In the genomic region with DNA sequence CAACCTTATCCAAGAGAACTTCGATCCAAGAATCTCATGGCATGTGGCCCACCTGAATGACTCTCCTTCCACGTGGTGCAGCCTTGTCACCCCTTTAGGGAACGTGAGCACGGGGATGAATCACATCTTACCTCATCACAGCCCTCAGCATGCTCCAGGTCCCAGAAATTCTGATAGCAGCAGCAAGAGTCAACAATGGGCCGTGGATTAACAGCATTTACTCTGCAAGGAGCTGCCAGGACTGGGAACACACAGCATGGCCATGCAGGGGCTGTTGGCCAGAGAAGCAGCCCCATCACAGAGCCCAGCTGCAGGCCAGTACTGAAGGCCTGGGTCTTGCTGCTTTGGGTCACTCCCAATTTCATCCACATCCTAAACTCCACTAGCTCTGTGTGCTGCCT, we compare ENCODE assay signal across 1 cellular context.
TF ChIP-seq lines count a peak whose summit lies in the region.

No MANE protein-coding gene starts in this region.

TF ChIP-seq in IMR-90, 13 proteins besides CTCF, POLR2A, EP300 and RAD21:
- TF ChIP-seq NFE2L2 (IDR thresholded peaks at IDR 0.05; ENCODE audit: low read depth, low read length), result no peak
- TF ChIP-seq MAZ (IDR thresholded peaks at IDR 0.05; ENCODE audit: borderline replicate concordance, low read depth, low read length), result no peak
- no peak for TF ChIP-seq RFX5 (IDR thresholded peaks at IDR 0.05; ENCODE audit: low read depth, low read length)
- TF ChIP-seq SMC3 (IDR thresholded peaks at IDR 0.05; ENCODE audit: low read depth, low read length), result no peak
- TF ChIP-seq, protein P1, sequence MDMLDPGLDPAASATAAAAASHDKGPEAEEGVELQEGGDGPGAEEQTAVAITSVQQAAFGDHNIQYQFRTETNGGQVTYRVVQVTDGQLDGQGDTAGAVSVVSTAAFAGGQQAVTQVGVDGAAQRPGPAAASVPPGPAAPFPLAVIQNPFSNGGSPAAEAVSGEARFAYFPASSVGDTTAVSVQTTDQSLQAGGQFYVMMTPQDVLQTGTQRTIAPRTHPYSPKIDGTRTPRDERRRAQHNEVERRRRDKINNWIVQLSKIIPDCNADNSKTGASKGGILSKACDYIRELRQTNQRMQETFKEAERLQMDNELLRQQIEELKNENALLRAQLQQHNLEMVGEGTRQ (IDR thresholded peaks at IDR 0.05; ENCODE audit: low read depth, low read length), result no peak
- TF ChIP-seq MAFK (IDR thresholded peaks at IDR 0.05; ENCODE audit: low read depth, low read length), result no peak
- no peak for TF ChIP-seq FOS (IDR thresholded peaks at IDR 0.05; ENCODE audit: low read depth, low read length)
- no peak for TF ChIP-seq CHD1 (IDR thresholded peaks at IDR 0.05; ENCODE audit: low read depth, low read length)
- TF ChIP-seq BHLHE40 (IDR thresholded peaks at IDR 0.05; ENCODE audit: low read depth, low read length), result no peak
